ENCODE assay signal across 8 cellular contexts in genomic region chr11:47768090-47768620, GRCh38. TPM values are rescaled to one million over a fixed set of nuclear protein-coding genes. Genes with fewer than 3 reads are reported as not detected.
DNase-seq lines count a peak whose midpoint lies in the region; ATAC-seq, FAIRE-seq and TF ChIP-seq lines count a peak whose summit lies in the region.

No MANE protein-coding gene starts in this region.

- peaks cover 12% of the 10 kb centered on the region for H3K36me3 Mint-ChIP-seq in T-cell
- H3K36me3 Mint-ChIP-seq in chondrocyte (ENCODE audit: low read depth): peaks cover 2% of the 10 kb centered on the region

- TF ChIP-seq CTCF in chondrocyte (IDR thresholded peaks at IDR 0.05) (peak; percentile 37), kidney (IDR thresholded peaks at IDR 0.05; ENCODE audit: borderline replicate concordance, extremely low read depth, insufficient read depth) (no peak)

- H3K27me3 Mint-ChIP-seq in T-cell (no peaks in the 10 kb centered on the region), chondrocyte (ENCODE audit: low read depth) (no peaks in the 10 kb centered on the region)

- H3K9me3 Mint-ChIP-seq in T-cell: no peaks in the 10 kb centered on the region
- H3K9me3 Mint-ChIP-seq in chondrocyte (ENCODE audit: low read depth): no peaks in the 10 kb centered on the region

- no peaks in the 10 kb centered on the region for H3K27me3 ChIP-seq in small intestine (ENCODE audit: control insufficient read depth in 2 of 2, insufficient read depth in 2 of 2, low read length in 2 of 2)

- ATAC-seq in T-cell (replicated peaks in 1 of 4) (no peak), GM21576 (IDR thresholded peaks at IDR 0.05; ENCODE audit: unreplicated experiment) (no peak)

- CTCF ChIA-PET in T-cell (lab: Charles Lee): interaction anchor here (0.6 to 0.9 kb wide), 2 partner anchors 53 to 593 kb away, joined by 3 read pairs; no protein-coding TSS in a partner anchor

- peak overlapping the region; percentile 95 to 97 for H3K27ac ChIP-seq in kidney (ENCODE audit: low read depth in 2 of 2, low read length in 2 of 2)
- H3K27ac ChIP-seq in small intestine (ENCODE audit: low read depth in 1 of 2, low read length in 1 of 2): peak overlapping the region; percentile 97

- peak overlapping the region; percentile 80 to 98 (median 94) for H3K4me3 Mint-ChIP-seq in T-cell
- H3K4me3 Mint-ChIP-seq in chondrocyte (ENCODE audit: unreplicated experiment): peak overlapping the region; percentile 92

- H3K9ac ChIP-seq in kidney (ENCODE audit: low read length in 2 of 2): peak overlapping the region; percentile 27 to 81

- DNase-seq in ELR (ENCODE audit: low read depth) (peak; percentile 85), NCI-H128 (lab: John Stamatoyannopoulos, UW; ENCODE audit: unreplicated experiment) (peak; percentile 62), T-cell (peak in 8 of 34 experiments; percentile 5 to 23 (median 12)), chondrocyte (ENCODE audit: low spot score) (no peak), kidney (peak; percentile 85), small intestine (peak; percentile 83), ecto neural progenitor cell (ENCODE audit: low spot score) (no peak)

- no peak for FAIRE-seq in kidney (lab: Jason Lieb, UNC)
- no peak for FAIRE-seq in small intestine (lab: Jason Lieb, UNC)

- H3K4me3 ChIP-seq in kidney (ENCODE audit: low read length in 2 of 2) (peak overlapping the region; percentile 69 to 76), small intestine (ENCODE audit: low read depth in 1 of 2, low read length in 2 of 2) (peak overlapping the region in 1 of 2 donors; percentile 56)

- intact Hi-C loops in kidney (cut with DNase I): no loop called here

- H3K27ac Mint-ChIP-seq in T-cell: peak overlapping the region; percentile 100
- H3K27ac Mint-ChIP-seq in chondrocyte (ENCODE audit: unreplicated experiment): peak overlapping the region; percentile 100

- WGBS in small intestine, 3 donors: 6 to 11% (median 7%) methylated on average over 12 of the region's 12 CpGs

- H3K36me3 ChIP-seq in kidney (ENCODE audit: control insufficient read depth in 1 of 2, insufficient read depth in 2 of 2, low read length in 2 of 2) (peaks cover 3 to 10% of the 10 kb centered on the region in 2 donors), small intestine (ENCODE audit: control insufficient read depth in 2 of 2, insufficient read depth in 2 of 2, low read length in 2 of 2) (peaks cover 3% of the 10 kb centered on the region in 2 donors)

- H3K4me1 Mint-ChIP-seq in T-cell (peaks cover 26 to 34% (median 31%) of the 10 kb centered on the region in 3 donors), chondrocyte (ENCODE audit: low read depth) (peaks cover 28% of the 10 kb centered on the region)

- H3K9me3 ChIP-seq in kidney (ENCODE audit: control insufficient read depth in 1 of 2, low read length in 2 of 2): no peaks in the 10 kb centered on the region
- no peaks in the 10 kb centered on the region for H3K9me3 ChIP-seq in small intestine (ENCODE audit: control insufficient read depth, low read depth)

- POLR2A ChIA-PET in T-cell (lab: Charles Lee): interaction anchor here (0.5 to 1.6 kb wide), 4 partner anchors 22 to 518 kb away, joined by 3 to 4 read pairs (median 3); no protein-coding TSS in a partner anchor

- peaks cover 3 to 8% of the 10 kb centered on the region in 2 donors for H3K4me1 ChIP-seq in kidney (ENCODE audit: control insufficient read depth in 1 of 2, insufficient read depth in 1 of 2, low read depth in 1 of 2, low read length in 2 of 2)
- H3K4me1 ChIP-seq in small intestine (ENCODE audit: control insufficient read depth in 2 of 2, insufficient read depth in 1 of 2, low read depth in 1 of 2, low read length in 1 of 2): peaks cover 0 to 2% of the 10 kb centered on the region in 2 donors

RNA-seq across cellular contexts. Expression of gene FNBP4, which starts 1.0 kb away (rescaled TPM):
- total RNA-seq in T-cell: 100 to 1,000 TPM; 249 to 308 (median 276) TPM
- total RNA-seq in chondrocyte: 52.7 to 70.6 TPM (median 56.3 TPM) in 3 replicates
- total RNA-seq in kidney: 101 TPM
- 13.1 TPM for polyA plus RNA-seq in kidney (ENCODE audit: insufficient read depth, low read depth, low replicate concordance)
- polyA plus RNA-seq in small intestine: 10 to 100 TPM; 18.1 to 35.1 (median 22.6) TPM

RNA-seq across cellular contexts. Expression of gene AGBL2, which starts 53.0 kb away (rescaled TPM):
- total RNA-seq in T-cell (10 to 100 TPM in 1 of 5 donors, 1 to 10 TPM in 4; 6.0 to 10.4 (median 8.8) TPM), chondrocyte (0.18 to 0.58 TPM (median 0.40 TPM) in 3 replicates), kidney (5.6 TPM)
- polyA plus RNA-seq in kidney (ENCODE audit: insufficient read depth, low read depth, low replicate concordance) (2.1 TPM), small intestine (1 to 10 TPM in 2 of 3 donors, under 1 TPM in 1; 0.81 to 2.7 (median 1.0) TPM)

Comparison
In these comparisons a context has a peak if more than half of its experiments do, and no peak if none do; other contexts are left out.
1. DNase-seq: peak in ELR (single experiment), NCI-H128 (single experiment), kidney (single experiment) and small intestine (single experiment); none in chondrocyte (single experiment) and ecto neural progenitor cell (single experiment).